15 cellular contexts compared by ENCODE assay signal in the genomic region with DNA sequence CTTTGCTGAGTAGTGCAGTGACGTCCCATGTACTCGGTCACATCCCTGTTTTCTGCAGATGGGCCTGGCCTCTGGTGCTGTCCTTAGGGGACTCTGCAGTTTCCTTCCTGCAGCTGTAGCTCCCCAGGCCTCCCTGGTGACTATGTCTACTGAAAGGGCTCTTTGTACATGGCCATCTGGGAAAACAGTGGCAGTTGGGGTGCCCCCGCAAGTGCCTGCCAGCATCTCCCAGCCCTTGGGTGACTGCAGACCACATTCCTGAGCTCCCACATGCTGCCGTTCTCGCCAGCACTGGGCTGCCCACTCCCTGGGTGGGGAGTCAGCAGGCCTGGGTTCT. TPM values are rescaled to one million over a fixed set of nuclear protein-coding genes. Genes with fewer than 3 reads are reported as not detected.
DNase-seq lines count a peak whose midpoint lies in the region; ATAC-seq and TF ChIP-seq lines count a peak whose summit lies in the region.
"Had no signal": no experiment of that assay in that cellular context is flagged by ENCODE, and none has a peak within 500 bp of the region (broad histone marks: within the 10 kb centered on the region; RNA-seq: fewer than 3 reads in every experiment).

No MANE protein-coding gene starts in this region.

- H3K27ac ChIP-seq in angular gyrus (ENCODE audit: low read depth, low read length): peak overlapping the region; percentile 70
- H3K27ac ChIP-seq in gastrocnemius medialis: no peak overlapping the region
- no peak overlapping the region for H3K27ac ChIP-seq in neural progenitor cell

- H3K27me3 Mint-ChIP-seq in neural progenitor cell (ENCODE audit: insufficient read depth, low read depth): peaks cover 24% of the 10 kb centered on the region

- in situ Hi-C loops in GM13976 (cut with MboI; ENCODE audit: low sequenced_read_pairs, unreplicated experiment) (no loop called here), gastrocnemius medialis (cut with MboI; ENCODE audit: low sequenced_read_pairs in 4 of 4) (loop anchor here in 2 of 4 donors (5.0 to 10.0 kb wide), 2 partner anchors 56 to 58 kb away; no protein-coding TSS in a partner anchor)

- intact Hi-C loops in gastrocnemius medialis (cut with DNase I; ENCODE audit: low total_unique reads): no loop called here

- H3K9me3 Mint-ChIP-seq in neural progenitor cell: no peaks in the 10 kb centered on the region
- H3K9me3 Mint-ChIP-seq: activated CD8-positive, alpha-beta T cell treated with anti-CD3 and anti-CD28 coated beads for 36 hours; activated T-helper 17 cell treated with anti-CD3 and anti-CD28 coated beads, Interleukin-2, amount 50 U/mL, for 72 hours; naive thymus-derived CD8-positive, alpha-beta T cell had no signal

- H3K27me3 ChIP-seq in gastrocnemius medialis (peaks cover 5 to 10% (median 10%) of the 10 kb centered on the region in 3 donors), neural progenitor cell (peaks cover 74% of the 10 kb centered on the region)

- no peaks in the 10 kb centered on the region for H3K36me3 Mint-ChIP-seq in neural progenitor cell
- H3K36me3 Mint-ChIP-seq: naive thymus-derived CD8-positive, alpha-beta T cell had no signal

- no peak for TF ChIP-seq CTCF in GM13976 (IDR thresholded peaks at IDR 0.05; ENCODE audit: borderline replicate concordance, control extremely low read depth, extremely low read depth, insufficient read depth, missing control alignments)
- no peak for TF ChIP-seq CTCF in gastrocnemius medialis (IDR thresholded peaks at IDR 0.05 in 4 of 5, conservative IDR thresholded peaks at IDR 0.05 in 1 of 5)
- TF ChIP-seq CTCF in neural progenitor cell (IDR thresholded peaks at IDR 0.05): no peak

- peak; percentile 23 for DNase-seq in GM13976 (ENCODE audit: low spot score)
- peak in 48 of 51 donors; percentile 46 to 98 (median 86) for DNase-seq in hypothalamus (lab: John Stamatoyannopoulos, UW)
- no peak for DNase-seq in gastrocnemius medialis
- no peak for DNase-seq in SIG-M5 treated with dmso at 0.1 percent for 504 hours (lab: John Stamatoyannopoulos, UW; ENCODE audit: unreplicated experiment)
- no peak for DNase-seq in neural progenitor cell (ENCODE audit: low spot score)
- DNase-seq: activated CD8-positive, alpha-beta T cell treated with anti-CD3 and anti-CD28 coated beads for 36 hours; NCI-H2029 treated with DMSO at 0.1 percent for 48 hours; NCI-H510A treated with DMSO at 0.1 percent for 48 hours; PC-3 had no signal

- no peaks in the 10 kb centered on the region for H4K20me1 ChIP-seq in neural progenitor cell (ENCODE audit: low read depth)

- H3F3A ChIP-seq in neural progenitor cell (ENCODE audit: low read depth): no peaks in the 10 kb centered on the region

- H2AFZ ChIP-seq in neural progenitor cell (replicated peaks): no peak overlapping the region

- no peak overlapping the region for H3K27ac Mint-ChIP-seq in neural progenitor cell
- H3K27ac Mint-ChIP-seq: activated CD8-positive, alpha-beta T cell treated with anti-CD3 and anti-CD28 coated beads for 36 hours; activated T-helper 17 cell treated with anti-CD3 and anti-CD28 coated beads, Interleukin-2, amount 50 U/mL, for 72 hours; naive thymus-derived CD8-positive, alpha-beta T cell had no signal

- H3K79me2 ChIP-seq in neural progenitor cell (ENCODE audit: low read depth): no peaks in the 10 kb centered on the region

- H3K4me2 ChIP-seq in neural progenitor cell: no peak overlapping the region

- H3K4me3 Mint-ChIP-seq in neural progenitor cell: no peak overlapping the region
- H3K4me3 Mint-ChIP-seq: activated CD8-positive, alpha-beta T cell treated with anti-CD3 and anti-CD28 coated beads for 36 hours; activated T-helper 17 cell treated with anti-CD3 and anti-CD28 coated beads, Interleukin-2, amount 50 U/mL, for 72 hours had no signal

- H3K9ac ChIP-seq in neural progenitor cell: no peak overlapping the region

- no peak overlapping the region for H3K4me3 ChIP-seq in gastrocnemius medialis
- no peak overlapping the region for H3K4me3 ChIP-seq in neural progenitor cell
- H3K4me3 ChIP-seq: lung had no signal

- no peaks in the 10 kb centered on the region for H3K4me1 ChIP-seq in gastrocnemius medialis
- no peaks in the 10 kb centered on the region for H3K4me1 ChIP-seq in neural progenitor cell

- no peak for TF ChIP-seq POLR2A in gastrocnemius medialis (IDR thresholded peaks at IDR 0.05)

- ATAC-seq in gastrocnemius medialis: peak; percentile 21 to 67
- ATAC-seq in HG03039 (IDR thresholded peaks at IDR 0.05; ENCODE audit: unreplicated experiment): no peak
- ATAC-seq: activated CD8-positive, alpha-beta T cell treated with anti-CD3 and anti-CD28 coated beads for 36 hours; activated T-helper 17 cell treated with anti-CD3 and anti-CD28 coated beads, Interleukin-2, amount 50 U/mL, for 72 hours; naive thymus-derived CD8-positive, alpha-beta T cell; PC-3 had no signal

- H3K36me3 ChIP-seq in gastrocnemius medialis: no peaks in the 10 kb centered on the region
- H3K36me3 ChIP-seq in neural progenitor cell: no peaks in the 10 kb centered on the region

- H3K9me3 ChIP-seq in gastrocnemius medialis (no peaks in the 10 kb centered on the region), neural progenitor cell (ENCODE audit: low read depth) (no peaks in the 10 kb centered on the region)

- peaks cover 3% of the 10 kb centered on the region for H3K4me1 Mint-ChIP-seq in neural progenitor cell
- H3K4me1 Mint-ChIP-seq: activated T-helper 17 cell treated with anti-CD3 and anti-CD28 coated beads, Interleukin-2, amount 50 U/mL, for 72 hours had no signal

RNA-seq across cellular contexts. Expression of gene KCNA10, which starts 37.5 kb away (rescaled TPM):
- total RNA-seq in gastrocnemius medialis: not detected
- not detected in 2 replicates for total RNA-seq in neural progenitor cell (ENCODE audit: low replicate concordance)
- total RNA-seq: activated CD8-positive, alpha-beta T cell treated with anti-CD3 and anti-CD28 coated beads for 36 hours; activated T-helper 17 cell treated with anti-CD3 and anti-CD28 coated beads, Interleukin-2, amount 50 U/mL, for 72 hours; fibroblast of villous mesenchyme; lung; naive thymus-derived CD8-positive, alpha-beta T cell; PC-3 had no signal

RNA-seq across cellular contexts. Expression of gene KCNA2, which starts 49.7 kb away (rescaled TPM):
- total RNA-seq in gastrocnemius medialis (1 to 10 TPM in 2 of 4 donors, under 1 TPM in 2; 0.31 to 2.9 (median 1.0) TPM), neural progenitor cell (ENCODE audit: low replicate concordance) (0.04 and 0.09 TPM in 2 replicates)
- total RNA-seq: fibroblast of villous mesenchyme, PC-3 had no signal

Comparison
In these comparisons a context has a peak if more than half of its experiments do, and no peak if none do; other contexts are left out.
1. DNase-seq: peak in GM13976 (single experiment) and hypothalamus (48 of 51); none in gastrocnemius medialis (0 of 2), SIG-M5 treated with dmso at 0.1 percent for 504 hours (single experiment) and neural progenitor cell (single experiment).